Comparison of ENCODE assay signal across 1 cellular context in genomic region chr18:12702221-12703095, GRCh38.
TF ChIP-seq lines count a peak whose summit lies in the region.

A gene with protein sequence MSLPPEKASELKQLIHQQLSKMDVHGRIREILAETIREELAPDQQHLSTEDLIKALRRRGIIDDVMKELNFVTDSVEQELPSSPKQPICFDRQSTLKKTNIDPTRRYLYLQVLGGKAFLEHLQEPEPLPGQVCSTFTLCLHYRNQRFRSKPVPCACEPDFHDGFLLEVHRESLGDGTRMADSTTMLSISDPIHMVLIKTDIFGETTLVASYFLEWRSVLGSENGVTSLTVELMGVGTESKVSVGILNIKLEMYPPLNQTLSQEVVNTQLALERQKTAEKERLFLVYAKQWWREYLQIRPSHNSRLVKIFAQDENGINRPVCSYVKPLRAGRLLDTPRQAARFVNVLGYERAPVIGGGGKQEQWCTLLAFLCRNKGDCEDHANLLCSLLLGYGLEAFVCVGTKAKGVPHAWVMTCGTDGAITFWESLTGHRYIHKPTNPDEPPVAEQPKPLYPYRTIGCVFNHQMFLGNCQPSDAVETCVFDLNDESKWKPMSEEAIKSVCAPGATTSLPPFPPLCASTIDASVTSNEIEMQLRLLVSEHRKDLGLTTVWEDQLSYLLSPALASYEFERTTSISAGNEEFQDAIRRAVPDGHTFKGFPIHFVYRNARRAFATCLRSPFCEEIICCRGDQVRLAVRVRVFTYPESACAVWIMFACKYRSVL (minus strand): TSS chr18:12702723. CDS start chr18:12702548, 175 bp downstream.
A gene with protein sequence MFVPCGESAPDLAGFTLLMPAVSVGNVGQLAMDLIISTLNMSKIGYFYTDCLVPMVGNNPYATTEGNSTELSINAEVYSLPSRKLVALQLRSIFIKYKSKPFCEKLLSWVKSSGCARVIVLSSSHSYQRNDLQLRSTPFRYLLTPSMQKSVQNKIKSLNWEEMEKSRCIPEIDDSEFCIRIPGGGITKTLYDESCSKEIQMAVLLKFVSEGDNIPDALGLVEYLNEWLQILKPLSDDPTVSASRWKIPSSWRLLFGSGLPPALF (plus strand): TSS chr18:12703042. CDS start chr18:12703108, 66 bp downstream.

TF ChIP-seq in K562, 482 proteins besides CTCF, POLR2A, EP300 and RAD21 (continued from another document):
- TF ChIP-seq, protein P1, sequence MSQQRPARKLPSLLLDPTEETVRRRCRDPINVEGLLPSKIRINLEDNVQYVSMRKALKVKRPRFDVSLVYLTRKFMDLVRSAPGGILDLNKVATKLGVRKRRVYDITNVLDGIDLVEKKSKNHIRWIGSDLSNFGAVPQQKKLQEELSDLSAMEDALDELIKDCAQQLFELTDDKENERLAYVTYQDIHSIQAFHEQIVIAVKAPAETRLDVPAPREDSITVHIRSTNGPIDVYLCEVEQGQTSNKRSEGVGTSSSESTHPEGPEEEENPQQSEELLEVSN (IDR thresholded peaks at IDR 0.05; ENCODE audit: borderline replicate concordance in 1 of 2, extremely low read depth in 1 of 2, insufficient read depth in 1 of 2, insufficient read length in 1 of 2, low read depth in 1 of 2, low read length in 1 of 2, poor library complexity in 1 of 2, severe bottlenecking in 1 of 2), result peak; percentile 23 to 24
- TF ChIP-seq, protein P2, sequence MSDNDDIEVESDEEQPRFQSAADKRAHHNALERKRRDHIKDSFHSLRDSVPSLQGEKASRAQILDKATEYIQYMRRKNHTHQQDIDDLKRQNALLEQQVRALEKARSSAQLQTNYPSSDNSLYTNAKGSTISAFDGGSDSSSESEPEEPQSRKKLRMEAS (CRISPR knock-in tag; IDR thresholded peaks at IDR 0.05), result peak; percentile 32; the same call in 1 of the 2 replicates
- peak; percentile 88 for TF ChIP-seq TFAP4 (CRISPR knock-in tag; IDR thresholded peaks at IDR 0.05; ENCODE audit: borderline replicate concordance)
- TF ChIP-seq AFF4 (CRISPR knock-in tag; IDR thresholded peaks at IDR 0.05), result peak; percentile 90
- TF ChIP-seq PHF20 (IDR thresholded peaks at IDR 0.05; ENCODE audit: partially characterized antibody), result peak; percentile 95
- peak; percentile 58 for TF ChIP-seq ESRRA (IDR thresholded peaks at IDR 0.05; ENCODE audit: borderline replicate concordance, low read depth)
- no peak for TF ChIP-seq RUNX1 (IDR thresholded peaks at IDR 0.05; ENCODE audit: low read depth)
- 0 out of 2 replicates have a peak, but pooled peaks have one; percentile 2 for TF ChIP-seq SMC3 (conservative IDR thresholded peaks at IDR 0.05; ENCODE audit: insufficient read depth, low read depth, low read length)
- TF ChIP-seq RBM25 (IDR thresholded peaks at IDR 0.05; ENCODE audit: low read depth, low read length, severe bottlenecking), result no peak
- TF ChIP-seq ZBED1 (IDR thresholded peaks at IDR 0.05), result peak; percentile 42; the same call in 1 of the 2 replicates
- peak; percentile 31; the same call in 1 of the 2 replicates for TF ChIP-seq NCOR1 (IDR thresholded peaks at IDR 0.05)
- peak; percentile 80 to 93 for TF ChIP-seq MNT (conservative IDR thresholded peaks at IDR 0.05)
- peak; percentile 93; the same call in 1 of the 2 replicates for TF ChIP-seq KAT7 (CRISPR knock-in tag; IDR thresholded peaks at IDR 0.05; ENCODE audit: borderline replicate concordance)
- 0 out of 4 replicates have a peak, but pooled peaks of 1 of the 2 experiments have one; percentile 19 for TF ChIP-seq ZMIZ1 (IDR thresholded peaks at IDR 0.05; ENCODE audit: low read depth in 2 of 2, low read length in 2 of 2)
- peak; percentile 44; the same call in 1 of the 2 replicates for TF ChIP-seq TAL1 (IDR thresholded peaks at IDR 0.05)
TF ChIP-seq in K562: peak in this region for 141.
